21 cellular contexts compared by ENCODE assay signal in the genomic region with DNA sequence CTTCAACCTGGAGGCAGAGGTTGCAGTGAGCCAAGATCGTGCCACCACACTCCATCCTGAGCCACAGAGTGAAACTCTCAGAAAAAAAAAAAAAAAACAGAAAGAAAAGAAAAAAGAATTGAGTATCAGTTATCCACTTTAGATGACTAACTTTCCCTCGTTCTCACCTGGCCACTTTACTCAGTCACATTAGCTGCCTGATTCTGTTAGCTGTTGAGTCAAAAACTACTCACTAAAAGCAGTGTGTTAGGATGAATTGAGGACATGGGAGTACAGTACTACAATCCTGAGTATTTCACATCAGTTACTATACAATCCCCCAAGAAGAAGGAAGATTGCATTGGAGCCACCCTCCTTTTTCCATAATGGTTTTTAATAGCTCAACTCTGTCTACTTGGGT.
"Had no signal": no experiment of that assay in that cellular context is flagged by ENCODE, and none has a peak within 500 bp of the region (broad histone marks: within the 10 kb centered on the region; RNA-seq: fewer than 3 reads in every experiment).

No MANE protein-coding gene starts in this region.

- H3K36me3 Mint-ChIP-seq: natural killer cell had no signal

- H3K27me3 ChIP-seq: cardiac muscle cell, dorsolateral prefrontal cortex, hepatocyte, left lung, right atrium auricular region, suprapubic skin had no signal

- H3K4me3 Mint-ChIP-seq: activated naive CD8-positive, alpha-beta T cell treated with anti-CD3 and anti-CD28 coated beads, Interleukin-2, amount 50 U/mL, for 24 hours; endodermal cell; natural killer cell; T-cell had no signal

- H3K27ac Mint-ChIP-seq: activated naive CD8-positive, alpha-beta T cell treated with anti-CD3 and anti-CD28 coated beads, Interleukin-2, amount 50 U/mL, for 24 hours; endodermal cell; natural killer cell; T-cell had no signal

- ATAC-seq: activated CD4-positive, CD25-positive, alpha-beta regulatory T cell treated with anti-CD3 and anti-CD28 coated beads, Interleukin-2, amount 50 U/mL, for 24 hours; activated naive CD8-positive, alpha-beta T cell treated with anti-CD3 and anti-CD28 coated beads, Interleukin-2, amount 50 U/mL, for 24 hours; left lung; natural killer cell; T-cell had no signal

- DNase-seq: activated CD4-positive, alpha-beta T cell treated with anti-CD3 and anti-CD28 coated beads, Interleukin-2, amount 50 U/mL, for 1 hour; activated CD8-positive, alpha-beta memory T cell treated with anti-CD3 and anti-CD28 coated beads for 24 hours; activated naive CD4-positive, alpha-beta T cell treated with Interleukin-2 at 50 U/mL for 16 hours; activated naive CD8-positive, alpha-beta T cell treated with anti-CD3 and anti-CD28 coated beads, Interleukin-2, amount 50 U/mL, for 24 hours; aorta; dorsolateral prefrontal cortex; endodermal cell; kidney; left lung; natural killer cell; small intestine; stimulated activated CD4-positive, alpha-beta T cell treated with anti-CD3 and anti-CD28 coated beads, Interleukin-4, amount 100 ng/mL, for 4 hours; stimulated activated CD8-positive, alpha-beta memory T cell treated with anti-CD3 and anti-CD28 coated beads, Interleukin-4, amount 100 ng/mL, for 48 hours; stimulated activated naive CD4-positive, alpha-beta T cell treated with Interleukin-2 at 50 U/mL for 16 hours; T-cell; T-helper 9 cell had no signal

- H3K36me3 ChIP-seq: cardiac muscle cell, left lung, right atrium auricular region, suprapubic skin had no signal

- H3K4me1 Mint-ChIP-seq: endodermal cell, natural killer cell, T-cell had no signal

- H3K27ac ChIP-seq: cardiac muscle cell, dorsolateral prefrontal cortex, hepatocyte, left lung, right atrium auricular region, suprapubic skin had no signal

- H3K9me3 Mint-ChIP-seq: endodermal cell, natural killer cell had no signal

- H3K27me3 Mint-ChIP-seq: activated naive CD8-positive, alpha-beta T cell treated with anti-CD3 and anti-CD28 coated beads, Interleukin-2, amount 50 U/mL, for 24 hours; T-cell had no signal

- H3K4me3 ChIP-seq: cardiac muscle cell, dorsolateral prefrontal cortex, hepatocyte, left lung, right atrium auricular region, suprapubic skin had no signal

- H3K4me1 ChIP-seq: left lung, right atrium auricular region had no signal

- H3K9me3 ChIP-seq: left lung, right atrium auricular region, suprapubic skin had no signal
